9 cellular contexts compared by ENCODE assay signal in genomic region chr12:55831407-55831880, GRCh38. TPM values are rescaled to one million over a fixed set of nuclear protein-coding genes. Genes with fewer than 3 reads are reported as not detected.
DNase-seq lines count a peak whose midpoint lies in the region; ATAC-seq and TF ChIP-seq lines count a peak whose summit lies in the region.
"Had no signal": no experiment of that assay in that cellular context is flagged by ENCODE, and none has a peak within 500 bp of the region (broad histone marks: within the 10 kb centered on the region; RNA-seq: fewer than 3 reads in every experiment).

No MANE protein-coding gene starts in this region.

- peaks cover 21% of the 10 kb centered on the region for H3K36me3 Mint-ChIP-seq in activated B cell treated with CpG ODN at 0.5 μM for 24 hours (ENCODE audit: low read depth)

- H3K4me3 Mint-ChIP-seq in activated B cell treated with CpG ODN at 0.5 μM for 24 hours: peak overlapping the region; percentile 97

- H3K9me3 ChIP-seq in ES-I3 (ENCODE audit: control insufficient read depth, insufficient read depth, low read length): no peaks in the 10 kb centered on the region
- H3K9me3 ChIP-seq in right cardiac atrium (ENCODE audit: control insufficient read depth, low read length): no peaks in the 10 kb centered on the region
- no peaks in the 10 kb centered on the region for H3K9me3 ChIP-seq in sigmoid colon

- TF ChIP-seq EP300 in sigmoid colon (IDR thresholded peaks at IDR 0.05): no peak

- no peaks in the 10 kb centered on the region for H3K36me3 ChIP-seq in ES-I3 (ENCODE audit: insufficient read depth, low read length)
- H3K36me3 ChIP-seq in sigmoid colon: peaks cover 0 to 8% (median 1%) of the 10 kb centered on the region in 4 donors

- TF ChIP-seq CTCF in activated B cell treated with CpG ODN at 0.5 μM for 24 hours (IDR thresholded peaks at IDR 0.05) (no peak), sigmoid colon (IDR thresholded peaks at IDR 0.05) (no peak)

- peaks cover 40% of the 10 kb centered on the region for H3K4me1 Mint-ChIP-seq in activated B cell treated with CpG ODN at 0.5 μM for 24 hours

- H3K27me3 ChIP-seq in right cardiac atrium (ENCODE audit: control insufficient read depth, insufficient read depth): no peaks in the 10 kb centered on the region
- H3K27me3 ChIP-seq in sigmoid colon: no peaks in the 10 kb centered on the region

- CTCF ChIA-PET in activated B cell treated with CpG ODN at 0.5 μM for 24 hours (lab: Charles Lee): interaction anchor here (1.3 kb wide), 1 partner anchor 109 kb away, joined by 4 read pairs; no protein-coding TSS in a partner anchor

- ATAC-seq in activated B cell treated with CpG ODN at 0.5 μM for 24 hours (ENCODE audit: low read depth): no peak
- no peak for ATAC-seq in right cardiac atrium
- no peak for ATAC-seq in GM21390 (IDR thresholded peaks at IDR 0.05; ENCODE audit: unreplicated experiment)
- no peak for ATAC-seq in HG02973 (IDR thresholded peaks at IDR 0.05; ENCODE audit: unreplicated experiment)

- WGBS in right cardiac atrium: 25% methylated on average over 1 of the region's 1 CpG
- 10 to 19% methylated on average over 1 of the region's 1 CpG for WGBS in sigmoid colon, 2 donors

- POLR2A ChIA-PET in activated B cell treated with CpG ODN at 0.5 μM for 24 hours (lab: Charles Lee): interaction anchor here (1.3 to 3.1 kb wide), 4 partner anchors 14 to 111 kb away, joined by 3 to 166 read pairs (median 36); partner anchors contain the start of genes ORMDL2, PYM1 and SARNP

- no peaks in the 10 kb centered on the region for H3K9me3 Mint-ChIP-seq in activated B cell treated with CpG ODN at 0.5 μM for 24 hours

- no peak overlapping the region for H3K27ac Mint-ChIP-seq in activated B cell treated with CpG ODN at 0.5 μM for 24 hours

- DNase-seq in activated B cell treated with CpG ODN at 0.5 μM for 24 hours: no peak
- DNase-seq in right cardiac atrium: no peak
- no peak for DNase-seq in sigmoid colon
- DNase-seq in RKO (ENCODE audit: low spot score): no peak
- DNase-seq in NCI-H526 treated with DMSO at 0.1 percent for 48 hours (lab: John Stamatoyannopoulos, UW): no peak
- DNase-seq: amniotic stem cell had no signal

- no peaks in the 10 kb centered on the region for H3K27me3 Mint-ChIP-seq in activated B cell treated with CpG ODN at 0.5 μM for 24 hours

- peak overlapping the region; percentile 92 for H3K27ac ChIP-seq in right cardiac atrium (ENCODE audit: low read length)
- peak overlapping the region; percentile 86 to 94 (median 92) for H3K27ac ChIP-seq in sigmoid colon

- intact Hi-C loops in activated B cell treated with CpG ODN at 0.5 μM for 24 hours (cut with micrococcal nuclease): no loop called here
- intact Hi-C loops in right cardiac atrium (cut with DNase I): loop anchor here in 3 of 4 donors (5.0 to 10.0 kb wide), 3 partner anchors 91 to 103 kb away; partner anchors contain the start of genes DGKA (in 1 of the 3) and PYM1 (in 1 of the 3)
- intact Hi-C loops in sigmoid colon (cut with DNase I): no loop called here

- H3K4me3 ChIP-seq in right cardiac atrium (ENCODE audit: low read length) (peak overlapping the region; percentile 81), sigmoid colon (peak overlapping the region; percentile 64 to 88 (median 84))

- TF ChIP-seq POLR2A in sigmoid colon (IDR thresholded peaks at IDR 0.05): no peak

- H3K4me1 ChIP-seq in ES-I3 (ENCODE audit: insufficient read depth, low read length) (peaks cover 3% of the 10 kb centered on the region; the same call in 1 of the 2 replicates), right cardiac atrium (ENCODE audit: control insufficient read depth, insufficient read depth, low read length) (peaks cover 15% of the 10 kb centered on the region), sigmoid colon (peaks cover 0 to 46% (median 40%) of the 10 kb centered on the region in 4 donors)

- peak overlapping the region; percentile 80 for H3K9ac ChIP-seq in ES-I3 (ENCODE audit: low read depth, low read length)

RNA-seq across cellular contexts. Expression of gene DNAJC14, which starts 2.1 kb away (rescaled TPM):
- total RNA-seq in activated B cell treated with CpG ODN at 0.5 μM for 24 hours (34.2 and 37.4 TPM in 2 replicates), right cardiac atrium (10 to 100 TPM; 19.0 to 24.1 (median 22.4) TPM), sigmoid colon (10 to 100 TPM; 19.0 to 31.3 (median 25.4) TPM)
- polyA plus RNA-seq in right cardiac atrium (15.5 TPM), sigmoid colon (10 to 100 TPM; 13.2 to 27.2 (median 14.4) TPM)

RNA-seq across cellular contexts. Expression of gene MMP19, which starts 11.3 kb away (rescaled TPM):
- total RNA-seq in activated B cell treated with CpG ODN at 0.5 μM for 24 hours (0.31 TPM in 1 of 2 replicates, not detected in the other), right cardiac atrium (10 to 100 TPM in 1 of 4 donors, 1 to 10 TPM in 3; 3.1 to 21.2 (median 5.6) TPM), sigmoid colon (10 to 100 TPM in 1 of 4 donors, 1 to 10 TPM in 3; 6.0 to 18.0 (median 7.5) TPM)
- polyA plus RNA-seq in right cardiac atrium (6.9 TPM), sigmoid colon (1 to 10 TPM; 1.2 to 6.0 (median 2.1) TPM)

RNA-seq across cellular contexts. Expression of gene ORMDL2, which starts 13.6 kb away (rescaled TPM):
- total RNA-seq in activated B cell treated with CpG ODN at 0.5 μM for 24 hours (68.0 and 70.9 TPM in 2 replicates), right cardiac atrium (10 to 100 TPM; 13.8 to 23.2 (median 17.6) TPM), sigmoid colon (10 to 100 TPM in 2 of 4 donors, 1 to 10 TPM in 2; 9.1 to 18.1 (median 12.0) TPM)
- polyA plus RNA-seq in right cardiac atrium (23.8 TPM), sigmoid colon (10 to 100 TPM; 18.0 to 64.6 (median 32.4) TPM)

RNA-seq across cellular contexts. Expression of gene SARNP, which starts 13.9 kb away (rescaled TPM):
- 53.6 and 58.7 TPM in 2 replicates for total RNA-seq in activated B cell treated with CpG ODN at 0.5 μM for 24 hours
- total RNA-seq in right cardiac atrium: 10 to 100 TPM; 50.3 to 55.7 (median 52.7) TPM
- 113 TPM for polyA plus RNA-seq in right cardiac atrium
- 10 to 100 TPM; 49.0 to 81.9 (median 76.9) TPM for total RNA-seq in sigmoid colon
- polyA plus RNA-seq in sigmoid colon: 100 to 1,000 TPM in 2 of 3 donors, 10 to 100 TPM in 1; 93.1 to 106 (median 104) TPM

Comparison
In these comparisons a context has a peak if more than half of its experiments do, and no peak if none do; other contexts are left out.
1. intact Hi-C loops: an anchor here in right cardiac atrium (5.0 to 10.0 kb wide); none called in activated B cell treated with CpG ODN at 0.5 μM for 24 hours and sigmoid colon.